ENCODE assay signal across 8 cellular contexts in the genomic region with DNA sequence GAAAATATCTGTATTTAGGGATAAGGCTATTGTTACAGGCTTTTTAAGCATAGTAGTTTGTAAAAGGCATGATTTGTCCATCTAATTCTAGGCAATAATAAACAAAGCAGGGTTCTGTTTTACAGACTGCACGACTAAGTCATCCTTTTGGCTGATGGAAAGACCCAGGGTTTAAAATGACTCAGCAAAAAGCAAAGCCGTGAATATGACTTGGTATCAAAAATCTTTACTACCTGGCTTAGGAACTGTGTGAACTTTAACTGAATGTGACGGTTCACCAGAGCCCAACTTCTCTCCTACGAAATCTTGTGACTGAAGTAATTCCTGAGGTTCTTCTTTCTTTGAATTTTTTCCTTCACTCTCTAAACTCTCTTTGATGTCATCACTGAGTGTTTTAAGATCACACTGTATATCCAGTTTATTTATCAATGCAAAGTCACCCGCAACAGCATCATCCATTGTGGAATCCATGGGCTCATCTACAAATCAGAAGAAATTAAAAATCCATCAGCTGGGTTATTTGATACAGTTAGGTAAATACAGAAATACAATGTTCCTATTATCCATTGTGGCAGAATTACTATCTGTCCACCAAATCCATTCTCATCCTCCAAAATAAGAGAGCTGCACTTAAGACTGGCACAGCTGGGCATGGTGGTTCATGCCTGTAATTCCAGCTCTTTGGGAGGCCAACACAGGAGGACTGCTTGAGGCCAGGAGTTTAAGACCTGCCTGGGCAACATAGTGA. TPM values are rescaled to one million over a fixed set of nuclear protein-coding genes. Genes with fewer than 3 reads are reported as not detected.
DNase-seq lines count a peak whose midpoint lies in the region; ATAC-seq lines count a peak whose summit lies in the region.
"Had no signal": no experiment of that assay in that cellular context is flagged by ENCODE, and none has a peak within 500 bp of the region (broad histone marks: within the 10 kb centered on the region; RNA-seq: fewer than 3 reads in every experiment).

No MANE protein-coding gene starts in this region.

- peak overlapping the region; percentile 9; the same call in 1 of the 2 replicates for H3K9ac ChIP-seq in GM23248

- H3K27me3 ChIP-seq in GM23248 (replicated peaks; ENCODE audit: insufficient read depth): no peaks in the 10 kb centered on the region
- H3K27me3 ChIP-seq in HAP-1 (ENCODE audit: low read depth): no peaks in the 10 kb centered on the region

- H3K79me2 ChIP-seq in GM23248 (ENCODE audit: insufficient read depth): peaks cover 11% of the 10 kb centered on the region

- peak overlapping the region; percentile 19 for H3K4me2 ChIP-seq in GM23248 (ENCODE audit: unreplicated experiment)

- no peak for ATAC-seq in activated naive CD8-positive, alpha-beta T cell treated with anti-CD3 and anti-CD28 coated beads, Interleukin-2, amount 50 U/mL, for 24 hours
- no peak for ATAC-seq in HG02763 (IDR thresholded peaks at IDR 0.05; ENCODE audit: unreplicated experiment)

- no peaks in the 10 kb centered on the region for H3K27me3 Mint-ChIP-seq in activated naive CD8-positive, alpha-beta T cell treated with anti-CD3 and anti-CD28 coated beads, Interleukin-2, amount 50 U/mL, for 24 hours

- H3K9me3 Mint-ChIP-seq in activated naive CD8-positive, alpha-beta T cell treated with anti-CD3 and anti-CD28 coated beads, Interleukin-2, amount 50 U/mL, for 24 hours: no peaks in the 10 kb centered on the region

- no peaks in the 10 kb centered on the region for H4K20me1 ChIP-seq in GM23248 (ENCODE audit: insufficient read depth)

- no peak overlapping the region for H3K4me3 Mint-ChIP-seq in activated naive CD8-positive, alpha-beta T cell treated with anti-CD3 and anti-CD28 coated beads, Interleukin-2, amount 50 U/mL, for 24 hours

- H3K4me1 Mint-ChIP-seq in activated naive CD8-positive, alpha-beta T cell treated with anti-CD3 and anti-CD28 coated beads, Interleukin-2, amount 50 U/mL, for 24 hours: peaks cover 8% of the 10 kb centered on the region

- H3K4me3 ChIP-seq in GM23248 (no peak overlapping the region), HAP-1 (no peak overlapping the region)

- H3K9me2 ChIP-seq in GM23248 (ENCODE audit: insufficient read depth): no peaks in the 10 kb centered on the region

- H3F3A ChIP-seq in GM23248 (ENCODE audit: insufficient read depth): peaks cover 9% of the 10 kb centered on the region; the same call in 1 of the 2 replicates

- peak overlapping the region; percentile 36 for H3K27ac ChIP-seq in GM23248

- 61 to 64% methylated on average over 5 of the region's 5 CpGs for WGBS in GM23248 (ENCODE audit: low coverage in 1 of 2, low lambda C conversion rate in 2 of 2, missing lambda C conversion rate in 2 of 2), 2 experiments

- peak overlapping the region; percentile 59 for H3K27ac Mint-ChIP-seq in activated naive CD8-positive, alpha-beta T cell treated with anti-CD3 and anti-CD28 coated beads, Interleukin-2, amount 50 U/mL, for 24 hours

- H3K9me3 ChIP-seq in GM23248 (ENCODE audit: low read depth) (no peaks in the 10 kb centered on the region), HAP-1 (no peaks in the 10 kb centered on the region)

- peaks cover 34% of the 10 kb centered on the region for H3K36me3 Mint-ChIP-seq in activated naive CD8-positive, alpha-beta T cell treated with anti-CD3 and anti-CD28 coated beads, Interleukin-2, amount 50 U/mL, for 24 hours (ENCODE audit: low read depth)

- H2AFZ ChIP-seq in GM23248: peak overlapping the region; percentile 26

- in situ Hi-C loops in GM23248 (cut with MboI) (no loop called here), HAP-1 (cut with MboI; ENCODE audit: low sequenced_read_pairs) (no loop called here)

- H3K36me3 ChIP-seq in GM23248 (ENCODE audit: low read depth) (no peaks in the 10 kb centered on the region), HAP-1 (replicated peaks) (peaks cover 19% of the 10 kb centered on the region)

- H3K4me1 ChIP-seq in GM23248 (ENCODE audit: insufficient read depth) (peaks cover 9% of the 10 kb centered on the region), HAP-1 (peaks cover 6% of the 10 kb centered on the region; the same call in 1 of the 2 replicates)

- DNase-seq in GM03348 (ENCODE audit: low spot score) (peak; percentile 30), GM23248 (peak; percentile 56), midbrain (lab: John Stamatoyannopoulos, UW) (peak; percentile 75), HAP-1 (ENCODE audit: low spot score in 2 of 2) (no peak)
- no peak for DNase-seq in activated naive CD8-positive, alpha-beta T cell treated with anti-CD3 and anti-CD28 coated beads, Interleukin-2, amount 50 U/mL, for 24 hours
- DNase-seq in stimulated activated CD4-positive, alpha-beta T cell treated with anti-CD3 and anti-CD28 coated beads, Interleukin-2, amount 100 ng/mL, for 48 hours: no peak
- DNase-seq: NCI-H2029 had no signal

RNA-seq across cellular contexts. Expression of gene ATE1, which starts 17.0 kb away (rescaled TPM):
- total RNA-seq in GM23248 (2014; rRNA removed; shearing (Covaris generic)): 14.2 and 19.1 TPM in 2 replicates
- 14.1 and 14.8 TPM in 2 replicates for polyA plus RNA-seq in GM23248 (2016; fragmentation: Nextera tagmentation; extraction: Ambion mirVana)

Comparison
In these comparisons a context has a peak if more than half of its experiments do, and no peak if none do; other contexts are left out.
1. DNase-seq: peak in GM03348 (single experiment), GM23248 (single experiment) and midbrain (single experiment); none in activated naive CD8-positive, alpha-beta T cell treated with anti-CD3 and anti-CD28 coated beads, Interleukin-2, amount 50 U/mL, for 24 hours (single experiment), HAP-1 (0 of 2) and stimulated activated CD4-positive, alpha-beta T cell treated with anti-CD3 and anti-CD28 coated beads, Interleukin-2, amount 100 ng/mL, for 48 hours (0 of 2).